Comparison of ENCODE assay signal across 29 cellular contexts in genomic region chr12:14563051-14563450, GRCh38. TPM values are rescaled to one million over a fixed set of nuclear protein-coding genes. Genes with fewer than 3 reads are reported as not detected.
"Had no signal": no experiment of that assay in that cellular context is flagged by ENCODE, and none has a peak within 500 bp of the region (broad histone marks: within the 10 kb centered on the region; RNA-seq: fewer than 3 reads in every experiment).

No MANE protein-coding gene starts in this region.

- FAIRE-seq: TTC549 had no signal

- H3K27ac ChIP-seq: cardiac muscle cell, SJSA1 had no signal

- H3K27ac Mint-ChIP-seq: activated CD4-positive, alpha-beta T cell treated with anti-CD3 and anti-CD28 coated beads, Interleukin-2, amount 10 ng/mL, durations not matched to agents 7 days and 5 days; activated CD8-positive, alpha-beta T cell treated with anti-CD3 and anti-CD28 coated beads, Interleukin-2, amount 10 ng/mL, durations not matched to agents 7 days and 5 days; activated naive CD4-positive, alpha-beta T cell treated with anti-CD3 and anti-CD28 coated beads for 36 hours; activated naive CD8-positive, alpha-beta T cell; activated naive CD8-positive, alpha-beta T cell treated with anti-CD3 and anti-CD28 coated beads, Interleukin-2, amount 50 U/mL, for 24 hours; activated T-helper 1 cell treated with anti-CD3 and anti-CD28 coated beads, Interleukin-12 subunit alpha, Interleukin-12 subunit beta, Interleukin-2, Interleukin-4 antibody, amounts not matched to agents 30 ng/mL and 10 ng/mL and 1 ng/mL, durations not matched to agents 14 hours and 24 hours and 36 hours; T-helper 1 cell treated with Interleukin-12 subunit alpha and Interleukin-12 subunit beta and Interleukin-4 antibody, amounts not matched to agents 30 μg/mL and 1 μg/mL, for 36 hours; T-helper 2 cell treated with Interferon-gamma antibody and Interleukin-4, amounts not matched to agents 5 μg/mL and 100 μg/mL, for 36 hours had no signal

- H3K4me1 ChIP-seq: SJSA1 had no signal

- H3K4me3 Mint-ChIP-seq: activated CD4-positive, alpha-beta T cell treated with anti-CD3 and anti-CD28 coated beads, Interleukin-2, amount 10 ng/mL, durations not matched to agents 7 days and 5 days; activated CD8-positive, alpha-beta T cell treated with anti-CD3 and anti-CD28 coated beads, Interleukin-2, amount 10 ng/mL, durations not matched to agents 7 days and 5 days; activated naive CD4-positive, alpha-beta T cell treated with anti-CD3 and anti-CD28 coated beads for 36 hours; activated naive CD8-positive, alpha-beta T cell; activated naive CD8-positive, alpha-beta T cell treated with anti-CD3 and anti-CD28 coated beads, Interleukin-2, amount 50 U/mL, for 24 hours; activated T-cell treated with anti-CD3 and anti-CD28 coated beads, Interleukin-2, amount 50 U/mL, for 4 hours; activated T-helper 1 cell treated with anti-CD3 and anti-CD28 coated beads, Interleukin-12 subunit alpha, Interleukin-12 subunit beta, Interleukin-2, Interleukin-4 antibody, amounts not matched to agents 30 ng/mL and 10 ng/mL and 1 ng/mL, durations not matched to agents 14 hours and 24 hours and 36 hours; T-helper 1 cell treated with Interleukin-12 subunit alpha and Interleukin-12 subunit beta and Interleukin-4 antibody, amounts not matched to agents 30 μg/mL and 1 μg/mL, for 36 hours; T-helper 2 cell treated with Interferon-gamma antibody and Interleukin-4, amounts not matched to agents 5 μg/mL and 100 μg/mL, for 36 hours had no signal

- ATAC-seq: activated CD8-positive, alpha-beta T cell treated with anti-CD3 and anti-CD28 coated beads, Interleukin-2, amount 10 ng/mL, durations not matched to agents 7 days and 5 days; activated naive CD8-positive, alpha-beta T cell treated with anti-CD3 and anti-CD28 coated beads, Interleukin-2, amount 50 U/mL, for 24 hours; activated T-cell treated with anti-CD3 and anti-CD28 coated beads, Interleukin-2, amount 50 U/mL, for 4 hours; Panc1 had no signal

- DNase-seq: activated CD4-positive, alpha-beta T cell treated with anti-CD3 and anti-CD28 coated beads, Interleukin-2, amount 10 ng/mL, durations not matched to agents 7 days and 5 days; activated CD4-positive, alpha-beta T cell treated with anti-CD3 and anti-CD28 coated beads, Interleukin-2, amount 50 U/mL, for 48 hours; activated CD8-positive, alpha-beta memory T cell treated with anti-CD3 and anti-CD28 coated beads, Interleukin-2, amount 50 U/mL, for 4 hours; activated CD8-positive, alpha-beta T cell treated with anti-CD3 and anti-CD28 coated beads, Interleukin-2, amount 10 ng/mL, durations not matched to agents 7 days and 5 days; activated gamma-delta T cell treated with Interleukin-2 at 50 U/mL for 16 hours; activated naive CD4-positive, alpha-beta T cell treated with anti-CD3 and anti-CD28 coated beads for 36 hours; activated naive CD8-positive, alpha-beta T cell treated with anti-CD3 and anti-CD28 coated beads, Interleukin-2, amount 50 U/mL, for 24 hours; activated T-cell treated with anti-CD3 and anti-CD28 coated beads for 4 hours; activated T-cell treated with anti-CD3 and anti-CD28 coated beads, Interleukin-2, amount 50 U/mL, for 4 hours; amniotic stem cell; aorta; KG1; MM.1S; NCI-H1092; NCI-H1436 treated with DMSO at 0.1 percent for 48 hours; NCI-H1694 treated with DMSO at 0.1 percent for 48 hours; NCI-H2029; NCI-H345; NCI-H524 treated with DMSO at 0.1 percent for 48 hours; SHP77; SK-N-SH had no signal

- H3K9me3 ChIP-seq: SK-N-SH had no signal

- H3K4me3 ChIP-seq: cardiac muscle cell, SJSA1 had no signal

- H3K27me3 ChIP-seq: SJSA1 had no signal

- H3K9me3 Mint-ChIP-seq: activated CD4-positive, alpha-beta T cell treated with anti-CD3 and anti-CD28 coated beads, Interleukin-2, amount 10 ng/mL, durations not matched to agents 7 days and 5 days; activated naive CD4-positive, alpha-beta T cell treated with anti-CD3 and anti-CD28 coated beads for 36 hours; activated naive CD8-positive, alpha-beta T cell treated with anti-CD3 and anti-CD28 coated beads, Interleukin-2, amount 50 U/mL, for 24 hours; activated T-cell treated with anti-CD3 and anti-CD28 coated beads, Interleukin-2, amount 50 U/mL, for 4 hours; activated T-helper 1 cell treated with anti-CD3 and anti-CD28 coated beads, Interleukin-12 subunit alpha, Interleukin-12 subunit beta, Interleukin-2, Interleukin-4 antibody, amounts not matched to agents 30 ng/mL and 10 ng/mL and 1 ng/mL, durations not matched to agents 14 hours and 24 hours and 36 hours; T-helper 1 cell treated with Interleukin-12 subunit alpha and Interleukin-12 subunit beta and Interleukin-4 antibody, amounts not matched to agents 30 μg/mL and 1 μg/mL, for 36 hours; T-helper 2 cell treated with Interferon-gamma antibody and Interleukin-4, amounts not matched to agents 5 μg/mL and 100 μg/mL, for 36 hours had no signal

- H3K36me3 ChIP-seq: cardiac muscle cell, SJSA1 had no signal

- H3K9ac ChIP-seq: SK-N-SH had no signal

RNA-seq across cellular contexts. Expression of gene PLBD1, which starts 4.6 kb away (rescaled TPM):
- total RNA-seq: activated CD4-positive, alpha-beta T cell treated with anti-CD3 and anti-CD28 coated beads, Interleukin-2, amount 10 ng/mL, durations not matched to agents 7 days and 5 days; activated CD8-positive, alpha-beta T cell treated with anti-CD3 and anti-CD28 coated beads, Interleukin-2, amount 10 ng/mL, durations not matched to agents 7 days and 5 days; activated naive CD4-positive, alpha-beta T cell treated with anti-CD3 and anti-CD28 coated beads for 36 hours; activated T-helper 1 cell treated with anti-CD3 and anti-CD28 coated beads, Interleukin-12 subunit alpha, Interleukin-12 subunit beta, Interleukin-2, Interleukin-4 antibody, amounts not matched to agents 30 ng/mL and 10 ng/mL and 1 ng/mL, durations not matched to agents 14 hours and 24 hours and 36 hours; SJSA1 had no signal
